Comparison of ENCODE assay signal across 1 cellular context in the genomic region with DNA sequence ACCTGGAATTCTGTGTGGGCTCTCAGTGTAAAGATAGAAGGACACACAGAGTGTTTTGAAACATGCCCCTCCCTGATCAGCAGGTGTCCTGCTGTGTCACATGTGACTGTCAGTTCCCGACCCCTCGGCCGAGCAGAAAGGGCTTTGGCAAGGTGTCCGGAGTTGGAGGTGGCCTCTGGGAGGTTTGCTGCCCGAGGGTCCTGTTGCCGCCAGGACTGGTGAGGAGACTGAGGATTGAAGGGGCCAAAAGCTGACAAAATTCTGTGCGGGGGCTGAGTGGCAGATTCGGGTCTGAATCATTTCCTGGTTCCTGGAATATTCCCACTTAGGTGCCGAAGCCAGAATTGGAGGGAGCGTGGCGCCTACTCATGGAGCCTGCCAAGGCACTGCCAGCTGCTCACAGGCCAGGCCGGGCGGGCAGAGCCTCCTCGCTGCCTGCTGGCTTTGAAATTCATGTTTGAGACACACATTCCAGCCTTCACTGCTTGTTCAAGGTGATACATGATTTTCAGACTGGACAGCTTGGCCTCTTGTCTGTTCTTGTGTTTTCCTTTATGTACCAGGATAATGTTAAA.
A peak's percentile ranks its signal among the peaks of the same experiment; 100 is the strongest.
TF ChIP-seq lines count a peak whose summit lies in the region.

No MANE protein-coding gene starts in this region.

TF ChIP-seq in K562, 482 proteins besides CTCF, POLR2A, EP300 and RAD21 (continued from another document):
- 0 out of 2 replicates have a peak, but pooled peaks have one; percentile 20 for TF ChIP-seq ZNF584 (CRISPR knock-in tag; IDR thresholded peaks at IDR 0.05; ENCODE audit: low read depth)
- no peak for TF ChIP-seq ZNF75A (CRISPR knock-in tag; IDR thresholded peaks at IDR 0.05)
- TF ChIP-seq, protein P1, sequence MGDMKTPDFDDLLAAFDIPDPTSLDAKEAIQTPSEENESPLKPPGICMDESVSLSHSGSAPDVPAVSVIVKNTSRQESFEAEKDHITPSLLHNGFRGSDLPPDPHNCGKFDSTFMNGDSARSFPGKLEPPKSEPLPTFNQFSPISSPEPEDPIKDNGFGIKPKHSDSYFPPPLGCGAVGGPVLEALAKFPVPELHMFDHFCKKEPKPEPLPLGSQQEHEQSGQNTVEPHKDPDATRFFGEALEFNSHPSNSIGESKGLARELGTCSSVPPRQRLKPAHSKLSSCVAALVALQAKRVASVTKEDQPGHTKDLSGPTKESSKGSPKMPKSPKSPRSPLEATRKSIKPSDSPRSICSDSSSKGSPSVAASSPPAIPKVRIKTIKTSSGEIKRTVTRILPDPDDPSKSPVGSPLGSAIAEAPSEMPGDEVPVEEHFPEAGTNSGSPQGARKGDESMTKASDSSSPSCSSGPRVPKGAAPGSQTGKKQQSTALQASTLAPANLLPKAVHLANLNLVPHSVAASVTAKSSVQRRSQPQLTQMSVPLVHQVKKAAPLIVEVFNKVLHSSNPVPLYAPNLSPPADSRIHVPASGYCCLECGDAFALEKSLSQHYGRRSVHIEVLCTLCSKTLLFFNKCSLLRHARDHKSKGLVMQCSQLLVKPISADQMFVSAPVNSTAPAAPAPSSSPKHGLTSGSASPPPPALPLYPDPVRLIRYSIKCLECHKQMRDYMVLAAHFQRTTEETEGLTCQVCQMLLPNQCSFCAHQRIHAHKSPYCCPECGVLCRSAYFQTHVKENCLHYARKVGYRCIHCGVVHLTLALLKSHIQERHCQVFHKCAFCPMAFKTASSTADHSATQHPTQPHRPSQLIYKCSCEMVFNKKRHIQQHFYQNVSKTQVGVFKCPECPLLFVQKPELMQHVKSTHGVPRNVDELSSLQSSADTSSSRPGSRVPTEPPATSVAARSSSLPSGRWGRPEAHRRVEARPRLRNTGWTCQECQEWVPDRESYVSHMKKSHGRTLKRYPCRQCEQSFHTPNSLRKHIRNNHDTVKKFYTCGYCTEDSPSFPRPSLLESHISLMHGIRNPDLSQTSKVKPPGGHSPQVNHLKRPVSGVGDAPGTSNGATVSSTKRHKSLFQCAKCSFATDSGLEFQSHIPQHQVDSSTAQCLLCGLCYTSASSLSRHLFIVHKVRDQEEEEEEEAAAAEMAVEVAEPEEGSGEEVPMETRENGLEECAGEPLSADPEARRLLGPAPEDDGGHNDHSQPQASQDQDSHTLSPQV (IDR thresholded peaks at IDR 0.05), result no peak
- TF ChIP-seq THRAP3 (IDR thresholded peaks at IDR 0.05; ENCODE audit: borderline replicate concordance), result no peak
